In the genomic region with DNA sequence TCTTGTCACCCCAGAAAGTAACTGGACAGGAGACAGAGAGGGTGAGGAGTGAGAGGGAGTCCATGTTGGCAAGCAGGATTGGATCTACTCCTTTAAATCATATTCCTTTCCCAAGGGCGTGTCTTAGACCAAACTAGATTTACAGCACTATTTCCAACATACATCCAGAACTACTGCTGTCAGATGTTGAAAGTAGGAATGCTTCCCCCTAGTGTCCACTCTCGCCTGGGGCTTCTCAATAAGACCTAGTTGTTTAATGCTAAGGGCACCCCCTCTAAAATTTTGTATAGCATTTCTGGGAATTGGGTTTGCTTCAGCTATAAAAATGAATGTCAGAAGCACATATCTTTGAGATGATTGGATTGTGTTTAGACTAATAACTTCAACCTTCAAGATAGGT, we compare ENCODE assay signal across 8 cellular contexts. TPM values are rescaled to one million over a fixed set of nuclear protein-coding genes. Genes with fewer than 3 reads are reported as not detected.
DNase-seq lines count a peak whose midpoint lies in the region; ATAC-seq lines count a peak whose summit lies in the region.

No MANE protein-coding gene starts in this region.

- H3K27me3 ChIP-seq in MG63: no peaks in the 10 kb centered on the region

- H3K36me3 Mint-ChIP-seq in activated T-cell treated with anti-CD3 and anti-CD28 coated beads, Interleukin-2, amount 50 U/mL, for 4 hours (ENCODE audit: insufficient read depth): peaks cover 13% of the 10 kb centered on the region
- peaks cover 0 to 3% of the 10 kb centered on the region in 2 donors for H3K36me3 Mint-ChIP-seq in activated naive CD4-positive, alpha-beta T cell treated with anti-CD3 and anti-CD28 coated beads, Interleukin-2, amount 50 U/mL, for 72 hours

- H3K9me3 ChIP-seq in MG63: no peaks in the 10 kb centered on the region

- H3K36me3 ChIP-seq in MG63: peaks cover 16% of the 10 kb centered on the region

- no peak overlapping the region for H3K4me3 ChIP-seq in MG63

- H3K9me3 Mint-ChIP-seq in activated T-cell treated with anti-CD3 and anti-CD28 coated beads, Interleukin-2, amount 50 U/mL, for 4 hours: no peaks in the 10 kb centered on the region
- H3K9me3 Mint-ChIP-seq in activated naive CD4-positive, alpha-beta T cell treated with anti-CD3 and anti-CD28 coated beads, Interleukin-2, amount 50 U/mL, for 72 hours: no peaks in the 10 kb centered on the region

- no peak for ATAC-seq in activated T-cell treated with anti-CD3 and anti-CD28 coated beads, Interleukin-2, amount 50 U/mL, for 4 hours
- ATAC-seq in activated naive CD4-positive, alpha-beta T cell treated with anti-CD3 and anti-CD28 coated beads, Interleukin-2, amount 50 U/mL, for 72 hours: no peak
- no peak for ATAC-seq in GM18858 (IDR thresholded peaks at IDR 0.05; ENCODE audit: unreplicated experiment)
- ATAC-seq in GM19463 (IDR thresholded peaks at IDR 0.05; ENCODE audit: unreplicated experiment): no peak

- no peaks in the 10 kb centered on the region for H3K27me3 Mint-ChIP-seq in activated T-cell treated with anti-CD3 and anti-CD28 coated beads, Interleukin-2, amount 50 U/mL, for 4 hours (ENCODE audit: low read depth)

- H3K4me1 Mint-ChIP-seq in activated T-cell treated with anti-CD3 and anti-CD28 coated beads, Interleukin-2, amount 50 U/mL, for 4 hours (ENCODE audit: low read depth): peaks cover 41% of the 10 kb centered on the region

- H3K4me3 Mint-ChIP-seq in activated T-cell treated with anti-CD3 and anti-CD28 coated beads, Interleukin-2, amount 50 U/mL, for 4 hours: no peak overlapping the region

- peak overlapping the region; percentile 26 to 55 for H3K27ac Mint-ChIP-seq in activated naive CD4-positive, alpha-beta T cell treated with anti-CD3 and anti-CD28 coated beads, Interleukin-2, amount 50 U/mL, for 72 hours

- peak; percentile 14 for DNase-seq in activated T-cell treated with anti-CD3 and anti-CD28 coated beads, Interleukin-2, amount 50 U/mL, for 4 hours
- DNase-seq in activated T-cell treated with anti-CD3 and anti-CD28 coated beads, Interleukin-2, amount 50 U/mL, for 48 hours: no peak
- DNase-seq in MG63: peak; percentile 27
- no peak for DNase-seq in activated naive CD4-positive, alpha-beta T cell treated with anti-CD3 and anti-CD28 coated beads, Interleukin-2, amount 50 U/mL, for 72 hours (ENCODE audit: low spot score in 2 of 2)
- DNase-seq in iPS-NIHi7 (ENCODE audit: extremely low spot score): peak; percentile 37
- no peak for DNase-seq in SW 1271 (lab: John Stamatoyannopoulos, UW)

RNA-seq across cellular contexts. Expression of a gene that starts 13.3 kb away (rescaled TPM):
- 10 to 100 TPM; 20.0 to 26.8 (median 20.1) TPM for total RNA-seq in activated T-cell treated with anti-CD3 and anti-CD28 coated beads, Interleukin-2, amount 50 U/mL, for 4 hours
- 9.6 and 38.4 TPM in 2 replicates for total RNA-seq in MG63 (2014; rRNA removed; shearing (Covaris generic); ENCODE audit: low replicate concordance)
- 10 to 100 TPM; 36.9 to 40.7 TPM for total RNA-seq in activated naive CD4-positive, alpha-beta T cell treated with anti-CD3 and anti-CD28 coated beads, Interleukin-2, amount 50 U/mL, for 72 hours

RNA-seq across cellular contexts. Expression of a gene that starts 13.4 kb away (rescaled TPM):
- 10 to 100 TPM; 11.7 to 19.9 (median 15.8) TPM for total RNA-seq in activated T-cell treated with anti-CD3 and anti-CD28 coated beads, Interleukin-2, amount 50 U/mL, for 4 hours
- 14.6 and 38.0 TPM in 2 replicates for total RNA-seq in MG63 (2014; rRNA removed; shearing (Covaris generic); ENCODE audit: low replicate concordance)
- 10 to 100 TPM; 14.5 to 18.1 TPM for total RNA-seq in activated naive CD4-positive, alpha-beta T cell treated with anti-CD3 and anti-CD28 coated beads, Interleukin-2, amount 50 U/mL, for 72 hours

RNA-seq across cellular contexts. Expression of a gene that starts 58.9 kb away (rescaled TPM):
- total RNA-seq in activated T-cell treated with anti-CD3 and anti-CD28 coated beads, Interleukin-2, amount 50 U/mL, for 4 hours: 10 to 100 TPM; 11.8 to 17.8 (median 17.3) TPM
- total RNA-seq in MG63 (2014; rRNA removed; shearing (Covaris generic); ENCODE audit: low replicate concordance): 24.1 and 42.7 TPM in 2 replicates
- 10 to 100 TPM; 20.3 to 32.7 TPM for total RNA-seq in activated naive CD4-positive, alpha-beta T cell treated with anti-CD3 and anti-CD28 coated beads, Interleukin-2, amount 50 U/mL, for 72 hours

Comparison
In these comparisons a context has a peak if more than half of its experiments do, and no peak if none do; other contexts are left out.
1. DNase-seq: peak in activated T-cell treated with anti-CD3 and anti-CD28 coated beads, Interleukin-2, amount 50 U/mL, for 4 hours (single experiment), MG63 (single experiment) and iPS-NIHi7 (single experiment); none in activated T-cell treated with anti-CD3 and anti-CD28 coated beads, Interleukin-2, amount 50 U/mL, for 48 hours (0 of 2), activated naive CD4-positive, alpha-beta T cell treated with anti-CD3 and anti-CD28 coated beads, Interleukin-2, amount 50 U/mL, for 72 hours (0 of 2) and SW 1271 (0 of 2).